9 cellular contexts compared by ENCODE assay signal in the genomic region with DNA sequence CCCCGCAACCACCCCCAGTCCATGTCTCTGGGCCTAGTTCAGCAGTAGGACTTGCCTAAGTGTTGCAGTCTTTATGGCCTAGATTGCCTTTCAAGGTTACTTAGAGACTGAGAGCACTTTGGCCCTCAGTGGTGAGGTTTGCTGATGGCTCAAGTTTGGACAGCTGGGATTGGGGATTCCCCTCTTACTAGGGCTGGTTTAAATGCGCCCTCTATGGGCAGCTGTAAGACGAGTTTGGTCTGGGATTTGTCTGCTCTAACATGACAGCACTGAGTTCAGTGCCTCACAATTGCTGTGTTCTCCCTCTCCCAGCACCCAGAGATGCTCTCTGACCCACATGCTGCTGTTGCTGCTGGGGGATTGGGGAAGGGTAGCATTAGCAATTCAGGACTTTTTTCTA. TPM values are rescaled to one million over a fixed set of nuclear protein-coding genes. Genes with fewer than 3 reads are reported as not detected.
DNase-seq lines count a peak whose midpoint lies in the region; ATAC-seq and TF ChIP-seq lines count a peak whose summit lies in the region.
"Had no signal": no experiment of that assay in that cellular context is flagged by ENCODE, and none has a peak within 500 bp of the region (broad histone marks: within the 10 kb centered on the region; RNA-seq: fewer than 3 reads in every experiment).

No MANE protein-coding gene starts in this region.

- H3K4me1 ChIP-seq in KMS-11 (ENCODE audit: low read depth, poor library complexity, severe bottlenecking) = no peaks in the 10 kb centered on the region

- H3K36me3 ChIP-seq in KMS-11 (ENCODE audit: insufficient read depth) = no peaks in the 10 kb centered on the region

- peak; percentile 2 for DNase-seq in A172 (ENCODE audit: low spot score)
- peak; percentile 71 for DNase-seq in epithelial cell of esophagus (ENCODE audit: low read depth)
- DNase-seq in HuH-7 (ENCODE audit: low spot score) = no peak
- DNase-seq in NCI-H1092 (lab: John Stamatoyannopoulos, UW) = no peak
- DNase-seq in activated effector memory CD4-positive, alpha-beta T cell treated with Interleukin-2 at 50 U/mL for 16 hours = no peak
- no peak for DNase-seq in left cardiac atrium
- DNase-seq: activated CD4-positive, CD25-positive, alpha-beta regulatory T cell treated with anti-CD3 and anti-CD28 coated beads, Interleukin-2, amount 50 U/mL, for 72 hours had no signal

- no peak overlapping the region for H3K4me2 ChIP-seq in KMS-11

- no peak overlapping the region for H3K9ac ChIP-seq in KMS-11

- intact Hi-C loops in left cardiac atrium (cut with DNase I) = no loop called here

- H2AFZ ChIP-seq in KMS-11 (ENCODE audit: low read depth) = no peak overlapping the region

- no peak for TF ChIP-seq POLR2A in GM18505 (IDR thresholded peaks at IDR 0.05; ENCODE audit: borderline replicate concordance, extremely low read depth, insufficient read depth, insufficient read length)

- TF ChIP-seq CTCF in KMS-11 (conservative IDR thresholded peaks at IDR 0.05; ENCODE audit: low read depth, low read length) (peak; percentile 47), epithelial cell of esophagus (IDR thresholded peaks at IDR 0.05; ENCODE audit: insufficient read depth, low read depth, low read length, missing control alignments) (peak; percentile 61)

- H3K27ac ChIP-seq in KMS-11 = no peak overlapping the region

- no peaks in the 10 kb centered on the region for H3K79me2 ChIP-seq in KMS-11 (ENCODE audit: insufficient read depth, low read depth)

- H4K20me1 ChIP-seq in KMS-11 (ENCODE audit: insufficient read depth) = no peaks in the 10 kb centered on the region

- no peaks in the 10 kb centered on the region for H3K27me3 ChIP-seq in KMS-11 (ENCODE audit: insufficient read depth, low read depth)

- no peak overlapping the region for H3K4me3 ChIP-seq in KMS-11 (IDR thresholded peaks at IDR 0.05; ENCODE audit: insufficient read depth, low read depth, low read length)
- H3K4me3 ChIP-seq in epithelial cell of esophagus (ENCODE audit: low read length) = no peak overlapping the region

- ATAC-seq in GM18505 (IDR thresholded peaks at IDR 0.05; ENCODE audit: unreplicated experiment) (peak; percentile 83), left cardiac atrium (no peak)

RNA-seq across cellular contexts. Expression of a gene that starts 23.1 kb away (rescaled TPM):
- total RNA-seq in A172 (2014; rRNA removed; shearing (Covaris generic)) = not detected in 2 replicates
- not detected for total RNA-seq in left cardiac atrium

Comparison
In these comparisons a context has a peak if more than half of its experiments do, and no peak if none do; other contexts are left out.
1. DNase-seq: peak in A172 (single experiment) and epithelial cell of esophagus (single experiment); none in HuH-7 (single experiment), NCI-H1092 (single experiment), activated effector memory CD4-positive, alpha-beta T cell treated with Interleukin-2 at 50 U/mL for 16 hours (single experiment) and left cardiac atrium (single experiment).